8 cellular contexts compared by ENCODE assay signal in genomic region chr19:42431486-42431885, GRCh38. TPM values are rescaled to one million over a fixed set of nuclear protein-coding genes. Genes with fewer than 3 reads are reported as not detected.
"Had no signal": no experiment of that assay in that cellular context is flagged by ENCODE, and none has a peak within 500 bp of the region (broad histone marks: within the 10 kb centered on the region; RNA-seq: fewer than 3 reads in every experiment).

No MANE protein-coding gene starts in this region.

- DNase-seq: H9, HCEC 1CT, KBM-7 had no signal

- H3K27ac ChIP-seq: HL-60 had no signal

- ATAC-seq: GM23338, HepG2 had no signal

- H3K4me3 ChIP-seq: GM23338 had no signal

- H3K4me2 ChIP-seq: GM23338 had no signal

- H2AFZ ChIP-seq: GM23338 had no signal

RNA-seq across cellular contexts. Expression of gene LIPE, which starts 4.3 kb away (rescaled TPM):
- total RNA-seq: HepG2, HT1080 had no signal

RNA-seq across cellular contexts. Expression of gene CXCL17, which starts 11.3 kb away (rescaled TPM):
- total RNA-seq: GM23338, H1, H9, HepG2, HT1080 had no signal

RNA-seq across cellular contexts. Expression of gene CNFN, which starts 41.4 kb away (rescaled TPM):
- total RNA-seq: HT1080 had no signal
